ENCODE assay signal across 10 cellular contexts in genomic region chr4:26878729-26879415, GRCh38. TPM values are rescaled to one million over a fixed set of nuclear protein-coding genes. Genes with fewer than 3 reads are reported as not detected.
DNase-seq lines count a peak whose midpoint lies in the region; ATAC-seq and TF ChIP-seq lines count a peak whose summit lies in the region.
"Had no signal": no experiment of that assay in that cellular context is flagged by ENCODE, and none has a peak within 500 bp of the region (broad histone marks: within the 10 kb centered on the region; RNA-seq: fewer than 3 reads in every experiment).

No MANE protein-coding gene starts in this region.

- intact Hi-C loops in posterior vena cava (cut with DNase I): no loop called here

- peaks cover 10% of the 10 kb centered on the region for H3K36me3 Mint-ChIP-seq in activated T-helper 17 cell treated with anti-CD3 and anti-CD28 coated beads, Interleukin-2, amount 50 U/mL, for 72 hours (ENCODE audit: low read depth)

- TF ChIP-seq CTCF in fibroblast of the aortic adventitia (IDR thresholded peaks at IDR 0.05; ENCODE audit: insufficient read depth, low read length): no peak

- peak overlapping the region; percentile 88 for H3K4me3 Mint-ChIP-seq in activated T-helper 17 cell treated with anti-CD3 and anti-CD28 coated beads, Interleukin-2, amount 50 U/mL, for 72 hours
- H3K4me3 Mint-ChIP-seq in stimulated activated naive CD8-positive, alpha-beta T cell treated with anti-CD3 and anti-CD28 coated beads, Interleukin-15, amount 100 ng/mL, for 72 hours: peak overlapping the region; percentile 59 to 64

- H3K27ac Mint-ChIP-seq in activated T-helper 17 cell treated with anti-CD3 and anti-CD28 coated beads, Interleukin-2, amount 50 U/mL, for 72 hours: peak overlapping the region; percentile 97
- peak overlapping the region; percentile 85 to 94 for H3K27ac Mint-ChIP-seq in stimulated activated naive CD8-positive, alpha-beta T cell treated with anti-CD3 and anti-CD28 coated beads, Interleukin-15, amount 100 ng/mL, for 72 hours

- H3K9me3 Mint-ChIP-seq in activated T-helper 17 cell treated with anti-CD3 and anti-CD28 coated beads, Interleukin-2, amount 50 U/mL, for 72 hours: peaks cover 5% of the 10 kb centered on the region
- H3K9me3 Mint-ChIP-seq in stimulated activated naive CD8-positive, alpha-beta T cell treated with anti-CD3 and anti-CD28 coated beads, Interleukin-15, amount 100 ng/mL, for 72 hours: peaks cover 0 to 8% of the 10 kb centered on the region in 2 donors

- H3K27me3 Mint-ChIP-seq in activated T-helper 17 cell treated with anti-CD3 and anti-CD28 coated beads, Interleukin-2, amount 50 U/mL, for 72 hours: no peaks in the 10 kb centered on the region
- H3K27me3 Mint-ChIP-seq in stimulated activated naive CD8-positive, alpha-beta T cell treated with anti-CD3 and anti-CD28 coated beads, Interleukin-15, amount 100 ng/mL, for 72 hours: no peaks in the 10 kb centered on the region

- H3K4me1 Mint-ChIP-seq in activated T-helper 17 cell treated with anti-CD3 and anti-CD28 coated beads, Interleukin-2, amount 50 U/mL, for 72 hours: peaks cover 42% of the 10 kb centered on the region
- peaks cover 81% of the 10 kb centered on the region for H3K4me1 Mint-ChIP-seq in stimulated activated naive CD8-positive, alpha-beta T cell treated with anti-CD3 and anti-CD28 coated beads, Interleukin-15, amount 100 ng/mL, for 72 hours

- peak; percentile 48 for DNase-seq in activated naive CD4-positive, alpha-beta T cell treated with Interleukin-2 at 50 U/mL for 16 hours
- DNase-seq in activated naive CD4-positive, alpha-beta T cell treated with anti-CD3 and anti-CD28 coated beads, Interleukin-2, amount 50 U/mL, for 16 hours: no peak
- DNase-seq in fibroblast of the aortic adventitia (ENCODE audit: low read depth) (peak; percentile 34), posterior vena cava (ENCODE audit: low spot score) (no peak), HT-29 (ENCODE audit: low spot score) (no peak), amygdala (lab: John Stamatoyannopoulos, UW) (no peak)
- peak in 1 of 2 donors; percentile 30 for DNase-seq in stimulated activated naive CD8-positive, alpha-beta T cell treated with anti-CD3 and anti-CD28 coated beads, Interleukin-15, amount 100 ng/mL, for 72 hours
- DNase-seq: AML-193, NCI-H526 had no signal

- ATAC-seq in activated T-helper 17 cell treated with anti-CD3 and anti-CD28 coated beads, Interleukin-2, amount 50 U/mL, for 72 hours (replicated peaks): peak; percentile 81
- ATAC-seq in stimulated activated naive CD8-positive, alpha-beta T cell treated with anti-CD3 and anti-CD28 coated beads, Interleukin-15, amount 100 ng/mL, for 72 hours: peak; percentile 80

- no peak overlapping the region for H3K4me3 ChIP-seq in fibroblast of the aortic adventitia (ENCODE audit: low read depth, low read length)

RNA-seq across cellular contexts. Expression of gene STIM2, which starts 18.2 kb away (rescaled TPM):
- 10 to 100 TPM; 38.4 to 39.6 TPM for total RNA-seq in activated T-helper 17 cell treated with anti-CD3 and anti-CD28 coated beads, Interleukin-2, amount 50 U/mL, for 72 hours
- total RNA-seq in fibroblast of the aortic adventitia (ENCODE audit: low replicate concordance): 19.8 and 31.2 TPM in 2 replicates
- 10 to 100 TPM; 17.0 to 17.4 TPM for total RNA-seq in posterior vena cava
- 24.3 and 27.9 TPM in 2 replicates for total RNA-seq in HT-29 (2014; rRNA removed; shearing (Covaris generic))

Comparison
In these comparisons a context has a peak if more than half of its experiments do, and no peak if none do; other contexts are left out.
1. DNase-seq: peak in activated naive CD4-positive, alpha-beta T cell treated with Interleukin-2 at 50 U/mL for 16 hours (single experiment) and fibroblast of the aortic adventitia (single experiment); none in activated naive CD4-positive, alpha-beta T cell treated with anti-CD3 and anti-CD28 coated beads, Interleukin-2, amount 50 U/mL, for 16 hours (single experiment), posterior vena cava (single experiment), HT-29 (single experiment) and amygdala (0 of 56).